ENCODE assay signal across 8 cellular contexts in the genomic region with DNA sequence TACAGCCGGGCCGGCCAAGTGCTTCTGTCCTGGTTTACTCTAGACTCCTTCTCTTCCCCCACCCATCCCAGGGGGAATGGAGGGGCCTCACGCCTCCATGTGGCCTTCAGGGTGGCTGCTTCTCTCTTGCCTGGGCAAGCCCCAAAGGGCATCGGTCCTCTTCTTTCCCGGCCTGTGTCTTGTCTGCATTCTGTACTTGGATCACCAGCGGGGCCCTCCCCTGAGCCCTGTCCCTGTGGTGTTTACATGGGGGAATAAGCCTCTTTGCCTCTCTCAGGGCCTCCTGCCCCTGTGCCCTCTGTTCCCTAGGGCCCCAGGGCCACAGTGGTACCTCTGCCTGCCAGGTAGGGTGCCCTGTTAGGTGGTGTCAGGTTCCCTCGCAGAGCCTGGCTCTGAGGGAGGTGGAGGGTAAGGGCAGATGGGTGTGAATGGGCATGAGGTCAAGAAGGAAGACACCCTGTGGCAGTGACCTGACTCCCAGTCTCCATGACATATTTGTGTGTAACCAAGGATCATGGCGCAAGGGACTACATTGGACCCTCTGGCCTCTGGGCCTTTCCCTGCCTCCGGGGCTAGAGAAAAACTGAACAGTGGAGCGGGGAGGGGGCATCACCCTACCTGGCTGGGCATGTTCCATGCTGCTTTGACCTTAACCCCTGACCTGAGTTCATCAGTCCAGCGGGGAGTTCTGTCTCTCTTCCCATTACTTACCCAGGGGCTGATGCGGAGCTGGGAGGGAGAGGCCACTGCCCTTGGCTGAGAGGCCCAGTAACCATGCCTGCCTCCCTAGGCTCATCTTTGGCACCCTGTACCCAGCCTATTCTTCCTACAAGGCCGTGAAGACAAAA. TPM values are rescaled to one million over a fixed set of nuclear protein-coding genes. Genes with fewer than 3 reads are reported as not detected.
DNase-seq lines count a peak whose midpoint lies in the region; ATAC-seq and TF ChIP-seq lines count a peak whose summit lies in the region.

No MANE protein-coding gene starts in this region.

- no peaks in the 10 kb centered on the region for H3K79me2 ChIP-seq in OCI-LY7 (ENCODE audit: insufficient read depth, low read depth, low read length)

- no peaks in the 10 kb centered on the region for H3K9me2 ChIP-seq in OCI-LY7 (ENCODE audit: insufficient read depth, low read length)

- H3K4me1 Mint-ChIP-seq in stimulated activated naive CD8-positive, alpha-beta T cell treated with anti-CD3 and anti-CD28 coated beads, Interleukin-15, Interleukin-2, amounts not matched to agents 100 ng/mL and 50 ng/mL, for 24 hours (ENCODE audit: low read depth): peaks cover 18% of the 10 kb centered on the region

- peak overlapping the region; percentile 47 for H3K4me3 Mint-ChIP-seq in stimulated activated naive CD8-positive, alpha-beta T cell treated with anti-CD3 and anti-CD28 coated beads, Interleukin-15, Interleukin-2, amounts not matched to agents 100 ng/mL and 50 ng/mL, for 24 hours

- H3K27me3 Mint-ChIP-seq in stimulated activated naive CD8-positive, alpha-beta T cell treated with anti-CD3 and anti-CD28 coated beads, Interleukin-15, Interleukin-2, amounts not matched to agents 100 ng/mL and 50 ng/mL, for 24 hours: peaks cover 5% of the 10 kb centered on the region

- H3K27ac ChIP-seq in angular gyrus (ENCODE audit: low read depth, low read length): peak overlapping the region; percentile 79
- peak overlapping the region; percentile 45 for H3K27ac ChIP-seq in muscle layer of colon (ENCODE audit: low read depth, low read length)
- no peak overlapping the region for H3K27ac ChIP-seq in OCI-LY7 (ENCODE audit: low read depth, low read length, poor library complexity, severe bottlenecking)
- H3K27ac ChIP-seq in colonic mucosa: no peak overlapping the region

- H3K9me3 ChIP-seq in muscle layer of colon (ENCODE audit: low read length) (no peaks in the 10 kb centered on the region), OCI-LY7 (ENCODE audit: low read length) (no peaks in the 10 kb centered on the region), colonic mucosa (no peaks in the 10 kb centered on the region)

- no peak for DNase-seq in stimulated activated naive CD8-positive, alpha-beta T cell treated with anti-CD3 and anti-CD28 coated beads, Interleukin-15, Interleukin-2, amounts not matched to agents 100 U/mL and 50 U/mL, for 24 hours
- DNase-seq in OCI-LY7 (ENCODE audit: low spot score) (no peak), GOT3 (lab: John Stamatoyannopoulos, UW) (no peak), NCI-H2029 treated with DMSO at 0.1 percent for 48 hours (lab: John Stamatoyannopoulos, UW) (no peak), colonic mucosa (no peak)

- no peak overlapping the region for H2AFZ ChIP-seq in OCI-LY7 (ENCODE audit: low read length)

- intact Hi-C loops in OCI-LY7 (cut with micrococcal nuclease; ENCODE audit: unreplicated experiment): no loop called here
- intact Hi-C loops in colonic mucosa (cut with DNase I): no loop called here

- BruUV-seq in OCI-LY7 (replicated peaks; lab: Mats Ljungman, UMichigan): no TSS peak

- H3K4me1 ChIP-seq in muscle layer of colon (ENCODE audit: insufficient read depth, low read length) (peaks cover 14% of the 10 kb centered on the region), OCI-LY7 (ENCODE audit: insufficient read depth, low read length, poor library complexity, severe bottlenecking) (no peaks in the 10 kb centered on the region), colonic mucosa (no peaks in the 10 kb centered on the region)

- H3K36me3 ChIP-seq in muscle layer of colon (ENCODE audit: insufficient read depth, low read length) (peaks cover 13% of the 10 kb centered on the region), OCI-LY7 (ENCODE audit: insufficient read depth, low read length) (peaks cover 13% of the 10 kb centered on the region), colonic mucosa (no peaks in the 10 kb centered on the region)

- H3K4me3 ChIP-seq in muscle layer of colon (ENCODE audit: low read depth in 1 of 2, low read length in 2 of 2) (peak overlapping the region in 1 of 2 donors; percentile 21), OCI-LY7 (ENCODE audit: low read depth, low read length, poor library complexity, severe bottlenecking) (no peak overlapping the region), colonic mucosa (no peak overlapping the region)

- H3K27ac Mint-ChIP-seq in stimulated activated naive CD8-positive, alpha-beta T cell treated with anti-CD3 and anti-CD28 coated beads, Interleukin-15, Interleukin-2, amounts not matched to agents 100 ng/mL and 50 ng/mL, for 24 hours: no peak overlapping the region

- ATAC-seq in stimulated activated naive CD8-positive, alpha-beta T cell treated with anti-CD3 and anti-CD28 coated beads, Interleukin-15, Interleukin-2, amounts not matched to agents 100 U/mL and 50 U/mL, for 24 hours: no peak

- CTCF ChIA-PET in OCI-LY7 (lab: Charles Lee; ENCODE audit: unreplicated experiment): no interaction called here

- POLR2A ChIA-PET in OCI-LY7 (lab: Charles Lee): no interaction called here

- H3K9me3 Mint-ChIP-seq in stimulated activated naive CD8-positive, alpha-beta T cell treated with anti-CD3 and anti-CD28 coated beads, Interleukin-15, Interleukin-2, amounts not matched to agents 100 ng/mL and 50 ng/mL, for 24 hours: no peaks in the 10 kb centered on the region

- peaks cover 12% of the 10 kb centered on the region for H3K36me3 Mint-ChIP-seq in stimulated activated naive CD8-positive, alpha-beta T cell treated with anti-CD3 and anti-CD28 coated beads, Interleukin-15, Interleukin-2, amounts not matched to agents 100 ng/mL and 50 ng/mL, for 24 hours (ENCODE audit: low read depth)

- TF ChIP-seq CTCF in OCI-LY7 (conservative IDR thresholded peaks at IDR 0.05; ENCODE audit: low read length) (no peak), colonic mucosa (IDR thresholded peaks at IDR 0.05) (no peak)

- no peak overlapping the region for H3K9ac ChIP-seq in muscle layer of colon (ENCODE audit: low read length)
- no peak overlapping the region for H3K9ac ChIP-seq in colonic mucosa (ENCODE audit: low read depth in 2 of 2, low read length in 2 of 2)

- H3K4me2 ChIP-seq in OCI-LY7 (ENCODE audit: low read length): no peak overlapping the region

- no peaks in the 10 kb centered on the region for H4K20me1 ChIP-seq in OCI-LY7 (ENCODE audit: insufficient read depth, low read length)

- no peaks in the 10 kb centered on the region for H3K27me3 ChIP-seq in muscle layer of colon (ENCODE audit: control insufficient read depth in 1 of 2, insufficient read depth in 2 of 2, low read length in 2 of 2)
- no peaks in the 10 kb centered on the region for H3K27me3 ChIP-seq in colonic mucosa

RNA-seq across cellular contexts. Expression of a gene that starts 1.6 kb away (rescaled TPM):
- total RNA-seq in OCI-LY7 (2014; rRNA removed; shearing (Covaris generic)): 3.9 and 5.4 TPM in 2 replicates
- total RNA-seq in OCI-LY7 (2022) (5.1 and 6.5 TPM in 2 replicates), colonic mucosa (1 to 10 TPM in 1 of 2 donors, under 1 TPM in 1; 0.42 to 3.2 TPM)

RNA-seq across cellular contexts. Expression of a gene that starts 24.8 kb away (rescaled TPM):
- 0.10 and 0.13 TPM in 2 replicates for total RNA-seq in OCI-LY7 (2014; rRNA removed; shearing (Covaris generic))
- total RNA-seq in OCI-LY7 (2022): 0.79 and 1.1 TPM in 2 replicates
- 10 to 100 TPM in 1 of 2 donors, 1 to 10 TPM in 1; 6.7 to 73.9 TPM for total RNA-seq in colonic mucosa

Comparison
In these comparisons a context has a peak if more than half of its experiments do, and no peak if none do; other contexts are left out.
1. H3K27ac ChIP-seq: peak in angular gyrus (single experiment) and muscle layer of colon (single experiment); none in OCI-LY7 (single experiment) and colonic mucosa (single experiment).